In genomic region chr14:31927348-31927826, GRCh38 we compare ENCODE assay signal across 1 cellular context.
TF ChIP-seq lines count a peak whose summit lies in the region.

No MANE protein-coding gene starts in this region.

TF ChIP-seq in HEK293, 187 proteins besides CTCF, POLR2A, EP300 and RAD21 (continued from another document and continues in another):
- TF ChIP-seq ZNF148 (tag by site-specific recombination; IDR thresholded peaks at IDR 0.05; ENCODE audit: borderline replicate concordance) (no peak), ZBTB1 (tag by site-specific recombination; IDR thresholded peaks at IDR 0.05) (no peak), SETDB1 (IDR thresholded peaks at IDR 0.05; ENCODE audit: insufficient read length, low read length) (no peak), ZNF423 (tag by site-specific recombination; IDR thresholded peaks at IDR 0.05) (no peak), ZNF202 (tag by site-specific recombination; IDR thresholded peaks at IDR 0.05; ENCODE audit: borderline replicate concordance) (no peak), ZNF549 (tag by site-specific recombination; IDR thresholded peaks at IDR 0.05) (no peak), ZNF596 (tag by site-specific recombination; IDR thresholded peaks at IDR 0.05) (no peak), ZNF2 (tag by site-specific recombination; IDR thresholded peaks at IDR 0.05) (no peak), PRDM4 (tag by site-specific recombination; IDR thresholded peaks at IDR 0.05) (no peak), ZNF391 (tag by site-specific recombination; IDR thresholded peaks at IDR 0.05; ENCODE audit: borderline replicate concordance, low read depth) (no peak), ZNF792 (tag by site-specific recombination; IDR thresholded peaks at IDR 0.05) (no peak), SP2 (tag by site-specific recombination; IDR thresholded peaks at IDR 0.05) (no peak), ZNF138 (tag by site-specific recombination; IDR thresholded peaks at IDR 0.05; ENCODE audit: borderline replicate concordance) (no peak), ZNF645 (tag by site-specific recombination; IDR thresholded peaks at IDR 0.05) (no peak), ZEB2 (tag by site-specific recombination; IDR thresholded peaks at IDR 0.05) (peak; percentile 71), OSR2 (tag by site-specific recombination; IDR thresholded peaks at IDR 0.05) (0 out of 2 replicates have a peak, but pooled peaks have one; percentile 26), ZNF155 (tag by site-specific recombination; IDR thresholded peaks at IDR 0.05) (no peak), TRIM28 (IDR thresholded peaks at IDR 0.05; ENCODE audit: borderline replicate concordance, low read length) (no peak), KLF16 (tag by site-specific recombination; IDR thresholded peaks at IDR 0.05) (no peak), ZNF416 (tag by site-specific recombination; IDR thresholded peaks at IDR 0.05) (no peak), ZNF76 (tag by site-specific recombination; IDR thresholded peaks at IDR 0.05; ENCODE audit: borderline replicate concordance, low read depth) (no peak), ZNF324 (tag by site-specific recombination; IDR thresholded peaks at IDR 0.05) (no peak), FEZF1 (tag by site-specific recombination; IDR thresholded peaks at IDR 0.05) (no peak), ZBTB44 (tag by site-specific recombination; IDR thresholded peaks at IDR 0.05) (no peak), ZNF16 (tag by site-specific recombination; IDR thresholded peaks at IDR 0.05; ENCODE audit: low read depth) (no peak), ZNF513 (tag by site-specific recombination; IDR thresholded peaks at IDR 0.05) (no peak), ZNF629 (tag by site-specific recombination; IDR thresholded peaks at IDR 0.05) (peak; percentile 83), ZNF157 (tag by site-specific recombination; IDR thresholded peaks at IDR 0.05) (no peak), ZNF23 (tag by site-specific recombination; IDR thresholded peaks at IDR 0.05; ENCODE audit: borderline replicate concordance) (no peak), ZNF514 (tag by site-specific recombination; IDR thresholded peaks at IDR 0.05) (no peak), MYNN (tag by site-specific recombination; IDR thresholded peaks at IDR 0.05; ENCODE audit: borderline replicate concordance) (no peak), ZNF529 (tag by site-specific recombination; IDR thresholded peaks at IDR 0.05; ENCODE audit: insufficient replicate concordance) (no peak), EGR2 (tag by site-specific recombination; IDR thresholded peaks at IDR 0.05; ENCODE audit: low read depth) (no peak), ZNF341 (tag by site-specific recombination; IDR thresholded peaks at IDR 0.05; ENCODE audit: low read depth) (no peak), ZNF221 (tag by site-specific recombination; IDR thresholded peaks at IDR 0.05; ENCODE audit: borderline replicate concordance) (no peak), BCL11A (tag by site-specific recombination; IDR thresholded peaks at IDR 0.05; ENCODE audit: low read depth) (no peak), ZSCAN16 (tag by site-specific recombination; IDR thresholded peaks at IDR 0.05) (no peak), ZNF600 (tag by site-specific recombination; IDR thresholded peaks at IDR 0.05) (peak; percentile 78), GLIS2 (tag by site-specific recombination; IDR thresholded peaks at IDR 0.05) (no peak), ZNF555 (tag by site-specific recombination; conservative IDR thresholded peaks at IDR 0.05) (no peak), ZNF670 (tag by site-specific recombination; IDR thresholded peaks at IDR 0.05; ENCODE audit: low read depth) (no peak)
- TF ChIP-seq, protein P1, sequence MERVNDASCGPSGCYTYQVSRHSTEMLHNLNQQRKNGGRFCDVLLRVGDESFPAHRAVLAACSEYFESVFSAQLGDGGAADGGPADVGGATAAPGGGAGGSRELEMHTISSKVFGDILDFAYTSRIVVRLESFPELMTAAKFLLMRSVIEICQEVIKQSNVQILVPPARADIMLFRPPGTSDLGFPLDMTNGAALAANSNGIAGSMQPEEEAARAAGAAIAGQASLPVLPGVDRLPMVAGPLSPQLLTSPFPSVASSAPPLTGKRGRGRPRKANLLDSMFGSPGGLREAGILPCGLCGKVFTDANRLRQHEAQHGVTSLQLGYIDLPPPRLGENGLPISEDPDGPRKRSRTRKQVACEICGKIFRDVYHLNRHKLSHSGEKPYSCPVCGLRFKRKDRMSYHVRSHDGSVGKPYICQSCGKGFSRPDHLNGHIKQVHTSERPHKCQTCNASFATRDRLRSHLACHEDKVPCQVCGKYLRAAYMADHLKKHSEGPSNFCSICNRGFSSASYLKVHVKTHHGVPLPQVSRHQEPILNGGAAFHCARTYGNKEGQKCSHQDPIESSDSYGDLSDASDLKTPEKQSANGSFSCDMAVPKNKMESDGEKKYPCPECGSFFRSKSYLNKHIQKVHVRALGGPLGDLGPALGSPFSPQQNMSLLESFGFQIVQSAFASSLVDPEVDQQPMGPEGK (tag by site-specific recombination; IDR thresholded peaks at IDR 0.05): peak; percentile 33; the same call in 1 of the 2 replicates
- TF ChIP-seq, protein P2, sequence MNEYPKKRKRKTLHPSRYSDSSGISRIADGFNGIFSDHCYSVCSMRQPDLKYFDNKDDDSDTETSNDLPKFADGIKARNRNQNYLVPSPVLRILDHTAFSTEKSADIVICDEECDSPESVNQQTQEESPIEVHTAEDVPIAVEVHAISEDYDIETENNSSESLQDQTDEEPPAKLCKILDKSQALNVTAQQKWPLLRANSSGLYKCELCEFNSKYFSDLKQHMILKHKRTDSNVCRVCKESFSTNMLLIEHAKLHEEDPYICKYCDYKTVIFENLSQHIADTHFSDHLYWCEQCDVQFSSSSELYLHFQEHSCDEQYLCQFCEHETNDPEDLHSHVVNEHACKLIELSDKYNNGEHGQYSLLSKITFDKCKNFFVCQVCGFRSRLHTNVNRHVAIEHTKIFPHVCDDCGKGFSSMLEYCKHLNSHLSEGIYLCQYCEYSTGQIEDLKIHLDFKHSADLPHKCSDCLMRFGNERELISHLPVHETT (tag by site-specific recombination; IDR thresholded peaks at IDR 0.05): peak; percentile 37; the same call in 1 of the 2 replicates
- TF ChIP-seq, protein P3, sequence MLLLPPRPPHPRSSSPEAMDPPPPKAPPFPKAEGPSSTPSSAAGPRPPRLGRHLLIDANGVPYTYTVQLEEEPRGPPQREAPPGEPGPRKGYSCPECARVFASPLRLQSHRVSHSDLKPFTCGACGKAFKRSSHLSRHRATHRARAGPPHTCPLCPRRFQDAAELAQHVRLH (tag by site-specific recombination; IDR thresholded peaks at IDR 0.05): no peak
- TF ChIP-seq, protein P4, sequence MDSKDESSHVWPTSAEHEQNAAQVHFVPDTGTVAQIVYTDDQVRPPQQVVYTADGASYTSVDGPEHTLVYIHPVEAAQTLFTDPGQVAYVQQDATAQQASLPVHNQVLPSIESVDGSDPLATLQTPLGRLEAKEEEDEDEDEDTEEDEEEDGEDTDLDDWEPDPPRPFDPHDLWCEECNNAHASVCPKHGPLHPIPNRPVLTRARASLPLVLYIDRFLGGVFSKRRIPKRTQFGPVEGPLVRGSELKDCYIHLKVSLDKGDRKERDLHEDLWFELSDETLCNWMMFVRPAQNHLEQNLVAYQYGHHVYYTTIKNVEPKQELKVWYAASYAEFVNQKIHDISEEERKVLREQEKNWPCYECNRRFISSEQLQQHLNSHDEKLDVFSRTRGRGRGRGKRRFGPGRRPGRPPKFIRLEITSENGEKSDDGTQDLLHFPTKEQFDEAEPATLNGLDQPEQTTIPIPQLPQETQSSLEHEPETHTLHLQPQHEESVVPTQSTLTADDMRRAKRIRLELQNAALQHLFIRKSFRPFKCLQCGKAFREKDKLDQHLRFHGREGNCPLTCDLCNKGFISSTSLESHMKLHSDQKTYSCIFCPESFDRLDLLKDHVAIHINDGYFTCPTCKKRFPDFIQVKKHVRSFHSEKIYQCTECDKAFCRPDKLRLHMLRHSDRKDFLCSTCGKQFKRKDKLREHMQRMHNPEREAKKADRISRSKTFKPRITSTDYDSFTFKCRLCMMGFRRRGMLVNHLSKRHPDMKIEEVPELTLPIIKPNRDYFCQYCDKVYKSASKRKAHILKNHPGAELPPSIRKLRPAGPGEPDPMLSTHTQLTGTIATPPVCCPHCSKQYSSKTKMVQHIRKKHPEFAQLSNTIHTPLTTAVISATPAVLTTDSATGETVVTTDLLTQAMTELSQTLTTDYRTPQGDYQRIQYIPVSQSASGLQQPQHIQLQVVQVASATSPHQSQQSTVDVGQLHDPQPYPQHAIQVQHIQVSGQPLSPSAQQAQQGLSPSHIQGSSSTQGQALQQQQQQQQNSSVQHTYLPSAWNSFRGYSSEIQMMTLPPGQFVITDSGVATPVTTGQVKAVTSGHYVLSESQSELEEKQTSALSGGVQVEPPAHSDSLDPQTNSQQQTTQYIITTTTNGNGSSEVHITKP (tag by site-specific recombination; IDR thresholded peaks at IDR 0.05): peak; percentile 61
- TF ChIP-seq, protein P5, sequence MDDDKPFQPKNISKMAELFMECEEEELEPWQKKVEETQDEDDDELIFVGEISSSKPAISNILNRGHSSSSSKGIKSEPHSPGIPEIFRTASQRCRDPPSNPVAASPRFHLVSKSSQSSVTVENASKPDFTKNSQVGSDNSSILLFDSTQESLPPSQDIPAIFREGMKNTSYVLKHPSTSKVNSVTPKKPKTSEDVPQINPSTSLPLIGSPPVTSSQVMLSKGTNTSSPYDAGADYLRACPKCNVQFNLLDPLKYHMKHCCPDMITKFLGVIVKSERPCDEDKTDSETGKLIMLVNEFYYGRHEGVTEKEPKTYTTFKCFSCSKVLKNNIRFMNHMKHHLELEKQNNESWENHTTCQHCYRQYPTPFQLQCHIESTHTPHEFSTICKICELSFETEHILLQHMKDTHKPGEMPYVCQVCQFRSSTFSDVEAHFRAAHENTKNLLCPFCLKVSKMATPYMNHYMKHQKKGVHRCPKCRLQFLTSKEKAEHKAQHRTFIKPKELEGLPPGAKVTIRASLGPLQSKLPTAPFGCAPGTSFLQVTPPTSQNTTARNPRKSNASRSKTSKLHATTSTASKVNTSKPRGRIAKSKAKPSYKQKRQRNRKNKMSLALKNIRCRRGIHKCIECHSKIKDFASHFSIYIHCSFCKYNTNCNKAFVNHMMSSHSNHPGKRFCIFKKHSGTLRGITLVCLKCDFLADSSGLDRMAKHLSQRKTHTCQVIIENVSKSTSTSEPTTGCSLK (tag by site-specific recombination; IDR thresholded peaks at IDR 0.05): no peak
